In genomic region chr10:43436291-43437140, GRCh38 we compare ENCODE assay signal across 1 cellular context.
TF ChIP-seq lines count a peak whose summit lies in the region.

ZNF487 (plus strand) TSS chr10:43437111; CDS start chr10:43475814, 38,703 bp downstream.

TF ChIP-seq in K562, 482 proteins besides CTCF, POLR2A, EP300 and RAD21 (continued from another document):
- peak; percentile 76 for TF ChIP-seq ZNF592 (IDR thresholded peaks at IDR 0.05)
TF ChIP-seq in K562: peak in this region for 206.
